Comparison of ENCODE assay signal across 12 cellular contexts in genomic region chr17:72296456-72296855, GRCh38.
"Had no signal": no experiment of that assay in that cellular context is flagged by ENCODE, and none has a peak within 500 bp of the region (broad histone marks: within the 10 kb centered on the region; RNA-seq: fewer than 3 reads in every experiment).

No MANE protein-coding gene starts in this region.

- H3K9me3 ChIP-seq: thyroid gland had no signal

- H3K27me3 ChIP-seq: thyroid gland had no signal

- H3K36me3 ChIP-seq: thyroid gland had no signal

- DNase-seq: activated CD4-positive, alpha-beta T cell treated with anti-CD3 and anti-CD28 coated beads, Interleukin-2, amount 10 ng/mL, durations not matched to agents 7 days and 5 days; activated CD4-positive, CD25-positive, alpha-beta regulatory T cell; activated CD8-positive, alpha-beta memory T cell treated with anti-CD3 and anti-CD28 coated beads, Interleukin-2, amount 50 U/mL, for 48 hours; activated gamma-delta T cell treated with Interleukin-2 at 50 U/mL for 16 hours; activated naive CD8-positive, alpha-beta T cell treated with anti-CD3 and anti-CD28 coated beads for 36 hours; dermis blood vessel endothelial cell; glutamatergic neuron; stimulated activated CD4-positive, alpha-beta T cell treated with anti-CD3 and anti-CD28 coated beads, Interleukin-15, amount 100 ng/mL, for 24 hours; stimulated activated CD4-positive, alpha-beta T cell treated with anti-CD3 and anti-CD28 coated beads, Interleukin-4, amount 100 ng/mL, for 1 hour; stimulated activated naive B cell treated with anti-CD40 and anti-IgM and Interleukin-4, amounts not matched to agents 10 μg/mL and 1 μg/mL and 100 μg/mL, for 72 hours; T-helper 2 cell; thyroid gland had no signal

- H3K27ac ChIP-seq: thyroid gland had no signal

- H3K4me3 ChIP-seq: thyroid gland had no signal

- ATAC-seq: stimulated activated naive B cell treated with anti-CD40 and anti-IgM and Interleukin-4, amounts not matched to agents 10 μg/mL and 1 μg/mL and 100 μg/mL, for 72 hours had no signal
